ENCODE assay signal across 18 cellular contexts in genomic region chr18:49851624-49852023, GRCh38. TPM values are rescaled to one million over a fixed set of nuclear protein-coding genes. Genes with fewer than 3 reads are reported as not detected.
A peak's percentile ranks its signal among the peaks of the same experiment; 100 is the strongest.
DNase-seq lines count a peak whose midpoint lies in the region; ATAC-seq and TF ChIP-seq lines count a peak whose summit lies in the region.
"Had no signal": no experiment of that assay in that cellular context is flagged by ENCODE, and none has a peak within 500 bp of the region (broad histone marks: within the 10 kb centered on the region; RNA-seq: fewer than 3 reads in every experiment).

No MANE protein-coding gene starts in this region.

- no peak overlapping the region for H3K4me3 ChIP-seq in coronary artery
- H3K4me3 ChIP-seq: PC-9, SK-N-MC had no signal

- no peak for TF ChIP-seq CTCF in coronary artery (IDR thresholded peaks at IDR 0.05)

- ATAC-seq in GM21529 (IDR thresholded peaks at IDR 0.05; ENCODE audit: unreplicated experiment) (no peak), HG03520 (IDR thresholded peaks at IDR 0.05; ENCODE audit: unreplicated experiment) (no peak)
- ATAC-seq: HepG2 had no signal

- DNase-seq in NCI-H345 (lab: John Stamatoyannopoulos, UW): peak; percentile 17
- DNase-seq in NCI-H345 treated with DMSO at 0.1 percent for 48 hours (lab: John Stamatoyannopoulos, UW; ENCODE audit: unreplicated experiment): no peak
- peak; percentile 51 for DNase-seq in M059J (ENCODE audit: low read depth)
- peak; percentile 36 for DNase-seq in coronary artery (ENCODE audit: low spot score)
- peak; percentile 16 for DNase-seq in renal cortical epithelial cell (ENCODE audit: low read depth)
- DNase-seq: BE2C; CD4-positive, alpha-beta memory T cell; MM.1S; NCI-H1105; NCI-H2081 treated with DMSO at 0.1 percent for 48 hours; NCI-H526; PC-9; T-helper 1 cell had no signal

- no peak overlapping the region for H3K27ac ChIP-seq in coronary artery
- H3K27ac ChIP-seq: KMS-11, PC-9, SK-N-MC had no signal

RNA-seq across cellular contexts. Expression of gene ACAA2, which starts 38.3 kb away (rescaled TPM):
- 44.2 and 59.3 TPM in 2 replicates for total RNA-seq in M059J (2014; rRNA removed; shearing (Covaris generic))
- total RNA-seq in renal cortical epithelial cell: 66.0 and 110 TPM in 2 replicates
